In genomic region chr6:44246663-44247337, GRCh38 we compare ENCODE assay signal across 8 cellular contexts. TPM values are rescaled to one million over a fixed set of nuclear protein-coding genes. Genes with fewer than 3 reads are reported as not detected.
DNase-seq lines count a peak whose midpoint lies in the region; ATAC-seq and TF ChIP-seq lines count a peak whose summit lies in the region.

Gene HSP90AB1 (plus strand): TSS chr6:44247101. CDS start chr6:44248630, 1,529 bp downstream.

- DNase-seq in GM13977 (ENCODE audit: low spot score) (peak; percentile 98), NCI-H1436 treated with DMSO at 0.1 percent for 48 hours (lab: John Stamatoyannopoulos, UW) (peak; percentile 84), T follicular helper cell (ENCODE audit: low read depth) (peak; percentile 97), adrenal gland (peak; percentile 94 to 100 (median 98)), heart right ventricle (peak; percentile 90 to 95), posterior vena cava (ENCODE audit: low spot score) (peak; percentile 97), upper lobe of left lung (peak; percentile 72 to 96)

- TF ChIP-seq CTCF in GM13977 (IDR thresholded peaks at IDR 0.05; ENCODE audit: extremely low read depth, insufficient read depth, missing control alignments) = no peak
- peak in 1 of 6 experiments; percentile 14 for TF ChIP-seq CTCF in adrenal gland (IDR thresholded peaks at IDR 0.05)
- no peak for TF ChIP-seq CTCF in heart right ventricle (IDR thresholded peaks at IDR 0.05)
- no peak for TF ChIP-seq CTCF in upper lobe of left lung (IDR thresholded peaks at IDR 0.05)

- TF ChIP-seq POLR2A in adrenal gland (IDR thresholded peaks at IDR 0.05) = peak; percentile 99
- TF ChIP-seq POLR2A in upper lobe of left lung (IDR thresholded peaks at IDR 0.05) = peak; percentile 95 to 99 (median 96)

- intact Hi-C loops in adrenal gland (cut with DNase I) = no loop called here
- intact Hi-C loops in heart right ventricle (cut with DNase I) = no loop called here
- intact Hi-C loops in posterior vena cava (cut with DNase I) = no loop called here

- H3K4me1 ChIP-seq in adrenal gland (replicated peaks in 1 of 2) (peaks cover 19 to 35% of the 10 kb centered on the region in 2 donors), heart right ventricle (peaks cover 9 to 52% (median 44%) of the 10 kb centered on the region in 9 donors), upper lobe of left lung (peaks cover 15 to 28% (median 23%) of the 10 kb centered on the region in 4 donors)

- in situ Hi-C loops in GM13977 (cut with MboI; ENCODE audit: low pct_unique_long_range_greater_than_20kb, low sequenced_read_pairs, unreplicated experiment) = no loop called here

- H3K27ac ChIP-seq in adrenal gland = peak within 1 kb of the TSS; percentile 78 to 100 (median 98)
- peak within 1 kb of the TSS; percentile 93 to 100 (median 98) for H3K27ac ChIP-seq in heart right ventricle
- peak within 1 kb of the TSS; percentile 88 to 99 (median 94) for H3K27ac ChIP-seq in upper lobe of left lung

- ATAC-seq in HG02852 (IDR thresholded peaks at IDR 0.05; ENCODE audit: unreplicated experiment) = peak; percentile 63
- ATAC-seq in heart right ventricle = peak; percentile 86 to 93 (median 90)
- peak; percentile 95 to 96 for ATAC-seq in upper lobe of left lung (ENCODE audit: low FRiP score in 2 of 2)

- WGBS in adrenal gland, 4 donors = 0 to 1% (median 1%) methylated on average over 25 to 34 of the region's 34 CpGs
- WGBS in heart right ventricle, 2 donors = 0% methylated on average over 34 of the region's 34 CpGs
- WGBS in upper lobe of left lung, 2 donors = 0 to 1% methylated on average over 23 to 34 of the region's 34 CpGs

- H3K9me3 ChIP-seq in adrenal gland (replicated peaks in 1 of 3) (no peaks in the 10 kb centered on the region), heart right ventricle (no peaks in the 10 kb centered on the region), upper lobe of left lung (no peaks in the 10 kb centered on the region)

- peak within 1 kb of the TSS; percentile 59 to 99 (median 80) for H3K4me3 ChIP-seq in adrenal gland
- peak within 1 kb of the TSS; percentile 68 to 98 (median 86) for H3K4me3 ChIP-seq in heart right ventricle
- H3K4me3 ChIP-seq in upper lobe of left lung = peak within 1 kb of the TSS; percentile 79 to 98 (median 87)

- peak in 1 of 4 donors; percentile 88 for TF ChIP-seq EP300 in upper lobe of left lung (IDR thresholded peaks at IDR 0.05)

- no peaks in the 10 kb centered on the region for H3K27me3 ChIP-seq in adrenal gland
- no peaks in the 10 kb centered on the region for H3K27me3 ChIP-seq in heart right ventricle
- no peaks in the 10 kb centered on the region for H3K27me3 ChIP-seq in upper lobe of left lung

- H3K36me3 ChIP-seq in adrenal gland (replicated peaks in 1 of 2) = peaks cover 0 to 39% of the 10 kb centered on the region in 2 donors
- H3K36me3 ChIP-seq in heart right ventricle = peaks cover 0 to 41% (median 32%) of the 10 kb centered on the region in 9 donors
- H3K36me3 ChIP-seq in upper lobe of left lung = peaks cover 25 to 33% (median 30%) of the 10 kb centered on the region in 4 donors

RNA-seq across cellular contexts. Expression of gene HSP90AB1, which starts in this region (rescaled TPM):
- total RNA-seq in adrenal gland (1,000 to 10,000 TPM in 3 of 8 donors, 100 to 1,000 TPM in 5; 692 to 1,293 (median 857) TPM), heart right ventricle (1,000 to 10,000 TPM in 4 of 10 donors, 100 to 1,000 TPM in 6; 675 to 1,053 (median 920) TPM), posterior vena cava (100 to 1,000 TPM; 414 to 463 TPM), upper lobe of left lung (100 to 1,000 TPM; 175 to 656 (median 471) TPM)
- polyA plus RNA-seq in adrenal gland (1,000 to 10,000 TPM in 1 of 3 donors, 100 to 1,000 TPM in 2; 275 to 2,249 (median 420) TPM), heart right ventricle (100 to 1,000 TPM; 235 to 764 TPM)

Comparison
In these comparisons a context has a peak if more than half of its experiments do, and no peak if none do; other contexts are left out.
1. Peak in every context shown above with its lines: DNase-seq, ATAC-seq, H3K4me3 ChIP-seq and H3K27ac ChIP-seq.